Comparison of ENCODE assay signal across 32 cellular contexts in genomic region chr22:45938913-45939312, GRCh38. TPM values are rescaled to one million over a fixed set of nuclear protein-coding genes. Genes with fewer than 3 reads are reported as not detected.
DNase-seq lines count a peak whose midpoint lies in the region; ATAC-seq and TF ChIP-seq lines count a peak whose summit lies in the region.
"Had no signal": no experiment of that assay in that cellular context is flagged by ENCODE, and none has a peak within 500 bp of the region (broad histone marks: within the 10 kb centered on the region; RNA-seq: fewer than 3 reads in every experiment).

No MANE protein-coding gene starts in this region.

- 95 to 97% methylated on average over 3 of the region's 3 CpGs for WGBS in aorta, 2 donors

- TF ChIP-seq CTCF in HEK293 (tag by site-specific recombination; IDR thresholded peaks at IDR 0.05) = no peak
- no peak for TF ChIP-seq CTCF in RWPE1 (conservative IDR thresholded peaks at IDR 0.05; ENCODE audit: low read depth)

- H3K4me1 ChIP-seq in HEK293 (ENCODE audit: control insufficient read depth, insufficient read depth, low read length) (peaks cover 13% of the 10 kb centered on the region), aorta (ENCODE audit: control insufficient read depth in 1 of 2, insufficient read depth in 2 of 2, low read length in 2 of 2) (no peaks in the 10 kb centered on the region)

- CTCF ChIA-PET in HEK293 (lab: Yijun Ruan, JAX) (interaction anchor here (0.6 to 0.9 kb wide), 2 partner anchors 31 to 82 kb away, joined by 3 read pairs; no protein-coding TSS in a partner anchor), RWPE1 (lab: Yijun Ruan, JAX) (no interaction called here)

- no peak for ATAC-seq in aorta (ENCODE audit: low FRiP score)
- ATAC-seq: A549; CD8-positive, alpha-beta T cell had no signal

- no peaks in the 10 kb centered on the region for H3K27me3 ChIP-seq in aorta (ENCODE audit: control insufficient read depth in 1 of 2, insufficient read depth in 2 of 2, low read length in 1 of 2)
- H3K27me3 ChIP-seq: BE2C had no signal

- H3K36me3 ChIP-seq in HEK293 (ENCODE audit: control insufficient read depth in 2 of 2, insufficient read depth in 1 of 2, low read length in 2 of 2) (no peaks in the 10 kb centered on the region), aorta (ENCODE audit: control insufficient read depth in 1 of 2, insufficient read depth in 2 of 2, low read length in 1 of 2) (no peaks in the 10 kb centered on the region)
- H3K36me3 ChIP-seq: BE2C; BLaER1; BLaER1 treated with 17β-estradiol and CSF1 and Interleukin-3, amounts not matched to agents 10 nM and 100 nM had no signal

- H3K27ac ChIP-seq in HEK293 (ENCODE audit: extremely low read depth, low read depth, low read length) (no peak overlapping the region), RWPE1 (0 out of 2 replicates have a peak overlapping the region, but pooled peaks have one; percentile 31), aorta (ENCODE audit: low read depth in 1 of 2, low read length in 2 of 2) (no peak overlapping the region)
- H3K27ac ChIP-seq: 22Rv1; A549; BLaER1; BLaER1 treated with 17β-estradiol and CSF1 and Interleukin-3, amounts not matched to agents 10 nM and 100 nM; C4-2B had no signal

- no peak for DNase-seq in RWPE1 (ENCODE audit: low spot score)
- DNase-seq in aorta = no peak
- no peak for DNase-seq in superior temporal gyrus (ENCODE audit: extremely low spot score)
- DNase-seq: 8988T; ACHN; AML-193; BE2C; C1 segment of cervical spinal cord; Caco-2; Calu3; CD4-positive, alpha-beta memory T cell; CD4-positive, alpha-beta T cell; CD4-positive, CD25-positive, alpha-beta regulatory T cell; CD8-positive, alpha-beta memory T cell; CD8-positive, alpha-beta T cell; COR-L47; DMS 273 treated with DMSO at 0.1 percent for 48 hours; DMS153; DMS53; DMS79; DMS79 treated with DMSO at 0.1 percent for 48 hours; DND-41; EL had no signal

- H3K4me3 ChIP-seq in HEK293 (ENCODE audit: low read depth, low read length) = no peak overlapping the region
- H3K4me3 ChIP-seq in aorta (ENCODE audit: low read length in 2 of 2) = no peak overlapping the region
- H3K4me3 ChIP-seq: A549; BLaER1; BLaER1 treated with 17β-estradiol and CSF1 and Interleukin-3, amounts not matched to agents 10 nM and 100 nM had no signal

- intact Hi-C loops in aorta (cut with DNase I) = no loop called here

- POLR2A ChIA-PET in HEK293 (lab: Yijun Ruan, JAX) (no interaction called here), RWPE1 (lab: Yijun Ruan, JAX; ENCODE audit: low non-redundant PET) (no interaction called here)

- no peaks in the 10 kb centered on the region for H3K9me3 ChIP-seq in HEK293 (ENCODE audit: control insufficient read depth, insufficient read depth, low read depth, low read length)
- H3K9me3 ChIP-seq in aorta (ENCODE audit: control insufficient read depth, low read length) = no peaks in the 10 kb centered on the region
- H3K9me3 ChIP-seq: A549, BE2C, BLaER1, Caco-2 had no signal

TF ChIP-seq in HEK293, 187 proteins besides CTCF, POLR2A, EP300 and RAD21:
- TF ChIP-seq ZNF488 (tag by site-specific recombination; IDR thresholded peaks at IDR 0.05) = no peak
- peak; percentile 99 for TF ChIP-seq ZNF184 (tag by site-specific recombination; IDR thresholded peaks at IDR 0.05)

RNA-seq across cellular contexts. Expression of gene WNT7B, which starts 38.0 kb away (rescaled TPM):
- total RNA-seq in aorta = not detected
- not detected for polyA plus RNA-seq in aorta
- total RNA-seq: A673; CD4-positive, alpha-beta memory T cell; CD4-positive, alpha-beta T cell; CD4-positive, CD25-positive, alpha-beta regulatory T cell; CD8-positive, alpha-beta memory T cell; CD8-positive, alpha-beta T cell had no signal
- polyA plus RNA-seq: BJ; CD14-positive monocyte; CD4-positive, alpha-beta memory T cell; CD4-positive, CD25-positive, alpha-beta regulatory T cell; CD8-positive, alpha-beta memory T cell had no signal
